Comparison of ENCODE assay signal across 33 cellular contexts in genomic region chr10:68696018-68696417, GRCh38.
"Had no signal": no experiment of that assay in that cellular context is flagged by ENCODE, and none has a peak within 500 bp of the region (broad histone marks: within the 10 kb centered on the region; RNA-seq: fewer than 3 reads in every experiment).

No MANE protein-coding gene starts in this region.

- H3K4me3 Mint-ChIP-seq: activated CD4-positive, alpha-beta T cell treated with anti-CD3 and anti-CD28 coated beads, Interleukin-2, amount 10 ng/mL, durations not matched to agents 24 days and 14 days; activated CD8-positive, alpha-beta T cell treated with anti-CD3 and anti-CD28 coated beads for 36 hours; activated naive CD4-positive, alpha-beta T cell treated with anti-CD3 and anti-CD28 coated beads, Interleukin-2, amount 50 U/mL, for 24 hours; activated naive CD8-positive, alpha-beta T cell treated with anti-CD3 and anti-CD28 coated beads, Interleukin-2, amount 10 ng/mL, durations not matched to agents 7 days and 5 days; activated T-cell treated with anti-CD3 and anti-CD28 coated beads, Interleukin-2, amount 50 U/mL, for 72 hours; activated T-helper 17 cell treated with anti-CD3 and anti-CD28 coated beads, Interleukin-2, amount 50 U/mL, for 72 hours; T-helper 1 cell treated with Interleukin-12 subunit alpha and Interleukin-12 subunit beta and Interleukin-4 antibody, amounts not matched to agents 30 μg/mL and 1 μg/mL, for 36 hours; T-helper 2 cell treated with Interferon-gamma antibody and Interleukin-4, amounts not matched to agents 5 μg/mL and 100 μg/mL, for 36 hours had no signal

- H3K27ac ChIP-seq: body of pancreas, breast epithelium, Peyer's patch, SJSA1 had no signal

- H3K4me1 ChIP-seq: body of pancreas, breast epithelium, Peyer's patch, SJSA1 had no signal

- H3K9me3 ChIP-seq: body of pancreas, breast epithelium, Peyer's patch, SJSA1, SK-N-SH had no signal

- H3K27me3 ChIP-seq: body of pancreas, breast epithelium, Peyer's patch, SJSA1 had no signal

- H3K4me2 ChIP-seq: SK-N-SH had no signal

- H3K9me3 Mint-ChIP-seq: activated CD4-positive, alpha-beta T cell treated with anti-CD3 and anti-CD28 coated beads, Interleukin-2, amount 10 ng/mL, durations not matched to agents 24 days and 14 days; activated CD8-positive, alpha-beta T cell treated with anti-CD3 and anti-CD28 coated beads for 36 hours; activated naive CD4-positive, alpha-beta T cell treated with anti-CD3 and anti-CD28 coated beads, Interleukin-2, amount 50 U/mL, for 24 hours; activated naive CD8-positive, alpha-beta T cell treated with anti-CD3 and anti-CD28 coated beads, Interleukin-2, amount 10 ng/mL, durations not matched to agents 7 days and 5 days; activated T-cell treated with anti-CD3 and anti-CD28 coated beads, Interleukin-2, amount 50 U/mL, for 72 hours; activated T-helper 17 cell treated with anti-CD3 and anti-CD28 coated beads, Interleukin-2, amount 50 U/mL, for 72 hours; T-helper 1 cell treated with Interleukin-12 subunit alpha and Interleukin-12 subunit beta and Interleukin-4 antibody, amounts not matched to agents 30 μg/mL and 1 μg/mL, for 36 hours; T-helper 2 cell treated with Interferon-gamma antibody and Interleukin-4, amounts not matched to agents 5 μg/mL and 100 μg/mL, for 36 hours had no signal

- H3K36me3 ChIP-seq: breast epithelium, Peyer's patch had no signal

- H3K4me3 ChIP-seq: body of pancreas, breast epithelium, Peyer's patch, SJSA1 had no signal

- H3K27me3 Mint-ChIP-seq: activated CD8-positive, alpha-beta T cell treated with anti-CD3 and anti-CD28 coated beads for 36 hours; activated naive CD4-positive, alpha-beta T cell treated with anti-CD3 and anti-CD28 coated beads, Interleukin-2, amount 50 U/mL, for 24 hours; activated T-helper 17 cell treated with anti-CD3 and anti-CD28 coated beads, Interleukin-2, amount 50 U/mL, for 72 hours had no signal

- ATAC-seq: activated CD8-positive, alpha-beta T cell treated with anti-CD3 and anti-CD28 coated beads for 36 hours; activated T-cell treated with anti-CD3 and anti-CD28 coated beads, Interleukin-2, amount 50 U/mL, for 72 hours; activated T-helper 17 cell treated with anti-CD3 and anti-CD28 coated beads, Interleukin-2, amount 50 U/mL, for 72 hours; body of pancreas; PC-3 had no signal

- H3K9ac ChIP-seq: SK-N-SH had no signal

- H3K4me1 Mint-ChIP-seq: activated CD4-positive, alpha-beta T cell treated with anti-CD3 and anti-CD28 coated beads, Interleukin-2, amount 10 ng/mL, durations not matched to agents 24 days and 14 days; activated naive CD4-positive, alpha-beta T cell treated with anti-CD3 and anti-CD28 coated beads, Interleukin-2, amount 50 U/mL, for 24 hours; activated naive CD8-positive, alpha-beta T cell treated with anti-CD3 and anti-CD28 coated beads, Interleukin-2, amount 10 ng/mL, durations not matched to agents 7 days and 5 days; activated T-helper 17 cell treated with anti-CD3 and anti-CD28 coated beads, Interleukin-2, amount 50 U/mL, for 72 hours had no signal

- FAIRE-seq: astrocyte, TTC549 had no signal

- DNase-seq: activated CD4-positive, alpha-beta T cell treated with anti-CD3 and anti-CD28 coated beads, Interleukin-2, amount 10 ng/mL, durations not matched to agents 24 days and 14 days; activated CD4-positive, alpha-beta T cell treated with anti-CD3 and anti-CD28 coated beads, Interleukin-2, amount 50 U/mL, for 4 hours; activated CD8-positive, alpha-beta T cell treated with anti-CD3 and anti-CD28 coated beads for 36 hours; activated gamma-delta T cell; activated naive CD4-positive, alpha-beta T cell treated with Interleukin-2 at 50 U/mL for 16 hours; activated naive CD8-positive, alpha-beta T cell treated with anti-CD3 and anti-CD28 coated beads, Interleukin-2, amount 10 ng/mL, durations not matched to agents 7 days and 5 days; activated T-cell treated with anti-CD3 and anti-CD28 coated beads, Interleukin-2, amount 50 U/mL, for 1 hour; activated T-cell treated with anti-CD3 and anti-CD28 coated beads, Interleukin-2, amount 50 U/mL, for 72 hours; amygdala; body of pancreas; caudate nucleus; MM.1S; MV-4-11; NCI-H1092; NCI-H1436 treated with DMSO at 0.1 percent for 48 hours; NCI-H1694 treated with DMSO at 0.1 percent for 48 hours; NCI-H2029; NCI-H345; NCI-H524 treated with DMSO at 0.1 percent for 48 hours; NK-92 treated with Interleukin-12 subunit alpha and Interleukin-12 subunit beta, amount 100 ng/mL, for 24 hours; PC-3; Peyer's patch; RPMI8226; SHP77 treated with DMSO at 0.1 percent for 48 hours; SK-N-SH had no signal

- H3K27ac Mint-ChIP-seq: activated CD4-positive, alpha-beta T cell treated with anti-CD3 and anti-CD28 coated beads, Interleukin-2, amount 10 ng/mL, durations not matched to agents 24 days and 14 days; activated CD8-positive, alpha-beta T cell treated with anti-CD3 and anti-CD28 coated beads for 36 hours; activated naive CD4-positive, alpha-beta T cell treated with anti-CD3 and anti-CD28 coated beads, Interleukin-2, amount 50 U/mL, for 24 hours; activated naive CD8-positive, alpha-beta T cell treated with anti-CD3 and anti-CD28 coated beads, Interleukin-2, amount 10 ng/mL, durations not matched to agents 7 days and 5 days; activated T-cell treated with anti-CD3 and anti-CD28 coated beads, Interleukin-2, amount 50 U/mL, for 72 hours; activated T-helper 17 cell treated with anti-CD3 and anti-CD28 coated beads, Interleukin-2, amount 50 U/mL, for 72 hours; T-helper 1 cell treated with Interleukin-12 subunit alpha and Interleukin-12 subunit beta and Interleukin-4 antibody, amounts not matched to agents 30 μg/mL and 1 μg/mL, for 36 hours; T-helper 2 cell treated with Interferon-gamma antibody and Interleukin-4, amounts not matched to agents 5 μg/mL and 100 μg/mL, for 36 hours had no signal
